Comparison of ENCODE assay signal across 1 cellular context in the genomic region with DNA sequence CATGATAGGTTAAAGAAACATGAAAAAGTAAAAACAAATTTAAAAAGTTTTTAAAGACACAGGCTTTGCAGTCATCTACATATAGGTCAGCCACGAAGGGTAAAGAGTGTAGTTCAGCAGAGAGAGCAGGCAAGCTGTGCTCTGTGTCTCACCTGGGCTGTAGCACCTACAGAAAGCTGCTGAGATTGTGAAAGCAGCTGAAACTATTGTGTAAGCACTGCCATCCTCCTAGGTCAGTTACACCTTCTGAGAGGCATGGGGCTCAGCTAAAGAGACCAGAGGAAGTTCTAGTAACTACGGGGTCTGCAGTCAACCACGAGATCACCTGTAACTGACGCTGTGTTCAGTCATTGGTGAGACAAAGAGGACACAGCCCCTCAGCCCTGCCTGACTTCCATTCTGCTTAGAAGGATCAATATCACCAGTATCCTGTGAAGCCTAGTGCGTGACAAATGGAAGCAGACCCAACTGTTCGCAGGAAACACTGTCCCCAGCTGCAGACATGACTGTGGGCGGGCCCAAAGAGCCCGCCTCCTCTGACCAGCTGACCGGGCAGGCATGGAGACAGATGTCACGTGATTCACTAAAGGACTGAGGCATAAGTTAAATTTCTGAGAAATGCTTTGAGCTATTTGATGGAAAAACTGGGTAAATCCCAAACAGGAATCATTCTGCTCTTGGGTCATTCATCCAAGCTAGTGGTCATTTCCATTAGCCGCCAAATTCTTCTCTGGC.
TF ChIP-seq lines count a peak whose summit lies in the region.

No MANE protein-coding gene starts in this region.

TF ChIP-seq in HepG2, 621 proteins besides CTCF, POLR2A, EP300 and RAD21 (continued from another document):
- TF ChIP-seq, protein P1, sequence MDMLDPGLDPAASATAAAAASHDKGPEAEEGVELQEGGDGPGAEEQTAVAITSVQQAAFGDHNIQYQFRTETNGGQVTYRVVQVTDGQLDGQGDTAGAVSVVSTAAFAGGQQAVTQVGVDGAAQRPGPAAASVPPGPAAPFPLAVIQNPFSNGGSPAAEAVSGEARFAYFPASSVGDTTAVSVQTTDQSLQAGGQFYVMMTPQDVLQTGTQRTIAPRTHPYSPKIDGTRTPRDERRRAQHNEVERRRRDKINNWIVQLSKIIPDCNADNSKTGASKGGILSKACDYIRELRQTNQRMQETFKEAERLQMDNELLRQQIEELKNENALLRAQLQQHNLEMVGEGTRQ (IDR thresholded peaks at IDR 0.05; ENCODE audit: low read depth, low read length), result peak; percentile 51; the same call in 1 of the 2 replicates
- TF ChIP-seq, protein P1 (CRISPR knock-in tag; IDR thresholded peaks at IDR 0.05; ENCODE audit: borderline replicate concordance), result no peak
- no peak for TF ChIP-seq HNRNPH1 (optimal IDR thresholded peaks at IDR 0.05; ENCODE audit: low read depth, low read length)
- TF ChIP-seq CEBPG (CRISPR knock-in tag; IDR thresholded peaks at IDR 0.05), result peak; percentile 42; the same call in 1 of the 2 replicates
- no peak for TF ChIP-seq NFKBIZ (CRISPR knock-in tag; IDR thresholded peaks at IDR 0.05)
- TF ChIP-seq POGZ (CRISPR knock-in tag; IDR thresholded peaks at IDR 0.05), result no peak
TF ChIP-seq in HepG2: peak in this region for 4.
